ENCODE assay signal across 16 cellular contexts in the genomic region with DNA sequence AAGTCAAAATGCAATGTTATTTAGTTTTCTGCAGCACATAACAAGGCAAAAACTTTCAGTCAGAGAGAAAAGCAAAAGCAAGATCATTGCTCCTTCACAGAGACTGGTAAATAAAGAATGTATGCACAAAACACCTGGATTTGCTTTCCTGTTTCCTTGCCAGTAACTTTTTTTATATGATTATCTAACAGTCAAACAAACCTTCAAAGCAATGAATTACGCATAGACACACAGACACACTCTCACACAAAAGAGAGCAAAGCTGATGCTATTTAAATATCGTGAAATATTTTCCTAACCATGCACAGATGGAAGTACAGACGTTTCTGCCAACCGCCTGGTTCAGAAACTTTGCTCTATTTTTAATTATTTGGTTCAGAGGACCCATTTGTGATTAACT. TPM values are rescaled to one million over a fixed set of nuclear protein-coding genes. Genes with fewer than 3 reads are reported as not detected.
A peak's percentile ranks its signal among the peaks of the same experiment; 100 is the strongest.
DNase-seq lines count a peak whose midpoint lies in the region; ATAC-seq, FAIRE-seq and TF ChIP-seq lines count a peak whose summit lies in the region.
"Had no signal": no experiment of that assay in that cellular context is flagged by ENCODE, and none has a peak within 500 bp of the region (broad histone marks: within the 10 kb centered on the region; RNA-seq: fewer than 3 reads in every experiment).

No MANE protein-coding gene starts in this region.

- H3K27me3 ChIP-seq in IMR-90 (ENCODE audit: control insufficient read depth, insufficient read depth, low read length), result no peaks in the 10 kb centered on the region
- no peaks in the 10 kb centered on the region for H3K27me3 ChIP-seq in SK-N-SH (ENCODE audit: insufficient read depth)
- no peaks in the 10 kb centered on the region for H3K27me3 ChIP-seq in keratinocyte (ENCODE audit: control insufficient read depth, extremely low read depth, insufficient read depth, low read length)
- H3K27me3 ChIP-seq in smooth muscle cell (ENCODE audit: low read depth), result no peaks in the 10 kb centered on the region

- no peak overlapping the region for H2AK9ac ChIP-seq in IMR-90 (replicated peaks; ENCODE audit: low read depth, low read length, poor library complexity)

- peaks cover 10% of the 10 kb centered on the region for H3K36me3 ChIP-seq in IMR-90 (ENCODE audit: control insufficient read depth, insufficient read depth, low read length)
- H3K36me3 ChIP-seq in SK-N-SH (replicated peaks in 1 of 2; ENCODE audit: control insufficient read depth in 1 of 2, insufficient read depth in 2 of 2, low read length in 1 of 2), result peaks cover 0 to 42% of the 10 kb centered on the region in 2 experiments
- no peaks in the 10 kb centered on the region for H3K36me3 ChIP-seq in keratinocyte (ENCODE audit: control insufficient read depth in 2 of 2, extremely low read depth in 1 of 2, insufficient read depth in 2 of 2, low read length in 2 of 2)
- no peaks in the 10 kb centered on the region for H3K36me3 ChIP-seq in smooth muscle cell (ENCODE audit: low read depth)

- no peaks in the 10 kb centered on the region for H3K9me2 ChIP-seq in SK-N-SH

- no peak for TF ChIP-seq EP300 in SK-N-SH (IDR thresholded peaks at IDR 0.05; ENCODE audit: borderline replicate concordance in 1 of 2, low read depth in 1 of 2, low read length in 1 of 2)

- no peak overlapping the region for H2BK15ac ChIP-seq in IMR-90 (ENCODE audit: low read depth, low read length)

- dilution Hi-C loops in IMR-90 (cut with HindIII; ENCODE audit: low sequenced_read_pairs, unreplicated experiment) (no loop called here), keratinocyte (cut with MboI; ENCODE audit: extremely low pct_ligation_motif_present, low sequenced_read_pairs) (no loop called here)

- no peak for DNase-seq in IMR-90
- no peak for DNase-seq in SK-N-SH
- DNase-seq in keratinocyte (ENCODE audit: low read depth, low spot score), result no peak
- no peak for DNase-seq in smooth muscle cell (lab: John Stamatoyannopoulos, UW; ENCODE audit: unreplicated experiment)
- no peak for DNase-seq in NCI-H82 treated with DMSO at 0.1 percent for 48 hours (lab: John Stamatoyannopoulos, UW; ENCODE audit: unreplicated experiment)
- DNase-seq in dedifferentiated amniotic fluid mesenchymal stem cell (ENCODE audit: extremely low spot score), result no peak
- DNase-seq in stimulated activated CD4-positive, alpha-beta T cell treated with anti-CD3 and anti-CD28 coated beads, Interleukin-12 subunit alpha, Interleukin-12 subunit beta, amount 100 ng/mL, for 4 hours, result no peak
- DNase-seq: activated CD4-positive, alpha-beta memory T cell treated with anti-CD3 and anti-CD28 coated beads for 36 hours; activated gamma-delta T cell treated with Interleukin-2 at 50 U/mL for 16 hours; Caco-2; KBM-7; NCI-H146; NCI-H510A; retina; substantia nigra had no signal

- peak overlapping the region; percentile 35 for H2BK5ac ChIP-seq in IMR-90 (ENCODE audit: low read depth, low read length, poor library complexity, severe bottlenecking)

- H3K9me1 ChIP-seq in IMR-90 (ENCODE audit: insufficient read depth, low read length) (peaks cover 10% of the 10 kb centered on the region), keratinocyte (ENCODE audit: control insufficient read depth, extremely low read depth, insufficient read depth, low read length) (no peaks in the 10 kb centered on the region)

- H2BK120ac ChIP-seq in IMR-90 (ENCODE audit: low read depth, low read length), result no peak overlapping the region

- POLR2A ChIA-PET in IMR-90 (lab: Charles Lee; ENCODE audit: unreplicated experiment), result no interaction called here
- POLR2A ChIA-PET in SK-N-SH (lab: Yijun Ruan, JAX), result no interaction called here

- H3K9me3 ChIP-seq in IMR-90 (ENCODE audit: control insufficient read depth, insufficient read depth, low read length), result no peaks in the 10 kb centered on the region
- H3K9me3 ChIP-seq in SK-N-SH, result no peaks in the 10 kb centered on the region
- no peaks in the 10 kb centered on the region for H3K9me3 ChIP-seq in keratinocyte (ENCODE audit: control insufficient read depth, low read depth, low read length)
- no peaks in the 10 kb centered on the region for H3K9me3 ChIP-seq in smooth muscle cell (replicated peaks; ENCODE audit: low read depth)
- H3K9me3 ChIP-seq: Caco-2 had no signal

- peak overlapping the region; percentile 37; the same call in 1 of the 2 replicates for H3K4me2 ChIP-seq in IMR-90 (ENCODE audit: low read depth, low read length)
- peak overlapping the region; percentile 68 for H3K4me2 ChIP-seq in SK-N-SH
- peak overlapping the region; percentile 63 for H3K4me2 ChIP-seq in keratinocyte (ENCODE audit: control insufficient read depth, extremely low read depth, insufficient read depth, low read depth, low read length)
- H3K4me2 ChIP-seq in smooth muscle cell, result peak overlapping the region; percentile 75

- in situ Hi-C loops in IMR-90 (cut with MboI; ENCODE audit: low sequenced_read_pairs), result no loop called here

- H3K23ac ChIP-seq in IMR-90 (ENCODE audit: low read depth, low read length), result 0 out of 2 replicates have a peak overlapping the region, but pooled peaks have one; percentile 42

- H2AFZ ChIP-seq in IMR-90 (replicated peaks; ENCODE audit: low read length, poor library complexity) (no peak overlapping the region), SK-N-SH (ENCODE audit: low read depth) (no peak overlapping the region), keratinocyte (ENCODE audit: control insufficient read depth, low read length) (no peak overlapping the region), smooth muscle cell (ENCODE audit: low read depth) (no peak overlapping the region)

- no peak overlapping the region for H4K5ac ChIP-seq in IMR-90 (ENCODE audit: low read depth, low read length)

- H4K20me1 ChIP-seq in IMR-90 (ENCODE audit: insufficient read depth, low read length) (peaks cover 9% of the 10 kb centered on the region), SK-N-SH (ENCODE audit: insufficient read depth) (no peaks in the 10 kb centered on the region; the same call in 1 of the 2 replicates), keratinocyte (ENCODE audit: control insufficient read depth, extremely low read depth, insufficient read depth, low read length) (no peaks in the 10 kb centered on the region), smooth muscle cell (ENCODE audit: low read depth) (no peaks in the 10 kb centered on the region)

- peaks cover 28 to 38% of the 10 kb centered on the region in 2 experiments; a peak in 3 of 4 replicates for H3K79me1 ChIP-seq in IMR-90 (ENCODE audit: low read depth in 1 of 2, low read length in 2 of 2)

- TF ChIP-seq CTCF in IMR-90 (conservative IDR thresholded peaks at IDR 0.05; ENCODE audit: low read depth, low read length) (no peak), SK-N-SH (IDR thresholded peaks at IDR 0.05) (no peak), keratinocyte (optimal IDR thresholded peaks at IDR 0.05 in 1 of 3, IDR thresholded peaks at IDR 0.05 in 1 of 3, conservative IDR thresholded peaks at IDR 0.05 in 1 of 3; ENCODE audit: extremely low read depth in 1 of 3, insufficient read depth in 2 of 3, low read length in 3 of 3) (no peak), smooth muscle cell (IDR thresholded peaks at IDR 0.05; ENCODE audit: borderline replicate concordance, insufficient read depth, poor library complexity, severe bottlenecking) (no peak)

- H3K79me2 ChIP-seq in SK-N-SH (ENCODE audit: insufficient read depth) (peaks cover 86% of the 10 kb centered on the region), keratinocyte (ENCODE audit: control insufficient read depth, insufficient read depth, low read length) (peaks cover 2% of the 10 kb centered on the region), smooth muscle cell (ENCODE audit: low read depth) (peaks cover 70% of the 10 kb centered on the region)

- no peak overlapping the region for H3K4me3 ChIP-seq in IMR-90 (ENCODE audit: insufficient read depth, low read depth, low read length)
- peak overlapping the region in 1 of 2 experiments; percentile 24; a peak in 1 of 4 replicates for H3K4me3 ChIP-seq in SK-N-SH (ENCODE audit: low read depth in 2 of 2, low read length in 1 of 2)
- H3K4me3 ChIP-seq in keratinocyte (ENCODE audit: control insufficient read depth in 2 of 3, extremely low read depth in 1 of 3, insufficient read depth in 2 of 3, low read depth in 1 of 3, low read length in 3 of 3), result peak overlapping the region in 2 of 3 experiments; percentile 1 to 53
- no peak overlapping the region for H3K4me3 ChIP-seq in smooth muscle cell

- ATAC-seq in IMR-90 (ENCODE audit: low read depth), result no peak
- no peak for ATAC-seq in HG03025 (IDR thresholded peaks at IDR 0.05; ENCODE audit: low FRiP score, unreplicated experiment)

- no peak overlapping the region for H3K14ac ChIP-seq in IMR-90 (replicated peaks; ENCODE audit: low read depth, low read length)

- no peak overlapping the region for H3K4ac ChIP-seq in IMR-90 (ENCODE audit: low read depth, low read length)

- CTCF ChIA-PET in IMR-90 (lab: Yijun Ruan, JAX) (no interaction called here), SK-N-SH (lab: Yijun Ruan, JAX) (no interaction called here)

- no CpG with 5 or more reads among the region's 4 CpGs for WGBS in IMR-90 (ENCODE audit: extremely low coverage in 2 of 2, insufficient read length in 1 of 2), 2 experiments
- WGBS in SK-N-SH (ENCODE audit: low lambda C conversion rate), result 58% methylated on average over 4 of the region's 4 CpGs
- 79% methylated on average over 4 of the region's 4 CpGs for WGBS in smooth muscle cell (ENCODE audit: low lambda C conversion rate)

- H4K91ac ChIP-seq in IMR-90 (ENCODE audit: insufficient read depth, low read depth, low read length), result no peak overlapping the region

- no peak overlapping the region for H2BK20ac ChIP-seq in IMR-90 (ENCODE audit: low read depth, low read length)

- no peak for TF ChIP-seq RAD21 in IMR-90 (IDR thresholded peaks at IDR 0.05; ENCODE audit: low read length)
- no peak for TF ChIP-seq RAD21 in SK-N-SH (IDR thresholded peaks at IDR 0.05; ENCODE audit: low read length)

- no peak overlapping the region for H3K18ac ChIP-seq in IMR-90 (ENCODE audit: low read depth, low read length)

- H3K9ac ChIP-seq in IMR-90 (ENCODE audit: low read depth, low read length), result no peak overlapping the region; the same call in 1 of the 2 replicates
- H3K9ac ChIP-seq in SK-N-SH, result peak overlapping the region; percentile 48; the same call in 1 of the 2 replicates
- peak overlapping the region; percentile 8 for H3K9ac ChIP-seq in keratinocyte (ENCODE audit: control insufficient read depth, extremely low read depth, insufficient read depth, low read length)
- peak overlapping the region; percentile 51 for H3K9ac ChIP-seq in smooth muscle cell (ENCODE audit: low read depth)

- no peak overlapping the region for H4K8ac ChIP-seq in IMR-90 (ENCODE audit: low read depth in 2 of 2, low read length in 2 of 2)

- intact Hi-C loops in IMR-90 (cut with micrococcal nuclease), result loop anchor here (1.0 kb wide), 1 partner anchor 8 kb away; no protein-coding TSS in a partner anchor

- H3F3A ChIP-seq in SK-N-SH (replicated peaks; ENCODE audit: insufficient read depth) (peaks cover 60% of the 10 kb centered on the region), smooth muscle cell (ENCODE audit: low read depth) (peaks cover 30% of the 10 kb centered on the region)

- no peak overlapping the region for H3K56ac ChIP-seq in IMR-90 (ENCODE audit: extremely low read depth, insufficient read depth, low read length)

- H3K27ac ChIP-seq in IMR-90 (ENCODE audit: insufficient read depth, low read length), result no peak overlapping the region
- H3K27ac ChIP-seq in SK-N-SH (ENCODE audit: low read depth in 2 of 2, low read length in 1 of 2), result peak overlapping the region; percentile 67 to 94; a peak in 3 of 4 replicates
- peak overlapping the region; percentile 45 for H3K27ac ChIP-seq in keratinocyte (ENCODE audit: control insufficient read depth, insufficient read depth, low read length)
- H3K27ac ChIP-seq in smooth muscle cell (ENCODE audit: low read depth), result peak overlapping the region; percentile 99

- H3K4me1 ChIP-seq in IMR-90 (ENCODE audit: control insufficient read depth, insufficient read depth, low read length) (peaks cover 12% of the 10 kb centered on the region), SK-N-SH (ENCODE audit: control insufficient read depth in 1 of 2, insufficient read depth in 2 of 2, low read depth in 1 of 2, low read length in 1 of 2) (peaks cover 0 to 47% of the 10 kb centered on the region in 2 experiments), keratinocyte (ENCODE audit: control insufficient read depth, extremely low read depth, insufficient read depth, low read length) (peaks cover 55% of the 10 kb centered on the region), smooth muscle cell (ENCODE audit: low read depth) (peaks cover 47% of the 10 kb centered on the region)

- H2AK5ac ChIP-seq in IMR-90 (ENCODE audit: low read depth, low read length), result no peak overlapping the region

- no TSS peak for BruUV-seq in IMR-90 (replicated peaks; lab: Mats Ljungman, UMichigan)

- FAIRE-seq in keratinocyte (lab: Jason Lieb, UNC), result no peak

- no peak for TF ChIP-seq POLR2A in IMR-90 (IDR thresholded peaks at IDR 0.05; ENCODE audit: low read depth, low read length)

RNA-seq across cellular contexts. Expression of a gene that starts 24.4 kb away (rescaled TPM):
- total RNA-seq in IMR-90 (2012; rRNA removed), result 11.1 and 13.9 TPM in 2 replicates
- polyA plus RNA-seq in IMR-90 (2012; rRNA removed), result 7.3 and 9.7 TPM in 2 replicates
- polyA plus RNA-seq in IMR-90 (2012; cell fraction: cytosol; rRNA removed), result 3.4 and 8.9 TPM in 2 replicates
- 20.5 and 29.3 TPM in 2 replicates for polyA plus RNA-seq in IMR-90 (2012; cell fraction: nucleus; rRNA removed; ENCODE audit: low replicate concordance)
- 7.9 and 8.1 TPM in 2 replicates for polyA plus RNA-seq in SK-N-SH (2012; rRNA removed)
- polyA plus RNA-seq in SK-N-SH (2012; cell fraction: cytosol; rRNA removed), result 5.4 and 5.9 TPM in 2 replicates
- 15.5 and 24.6 TPM in 2 replicates for polyA plus RNA-seq in SK-N-SH (2012; cell fraction: nucleus; rRNA removed)
- 9.4 to 9.7 TPM (median 9.4 TPM) in 3 replicates for polyA plus RNA-seq in keratinocyte
- 6.3 TPM for polyA plus RNA-seq in keratinocyte (2011; ENCODE audit: low read depth)
- polyA plus RNA-seq in keratinocyte (2011; cell fraction: cytosol; rRNA removed), result 7.3 and 7.5 TPM in 2 replicates
- polyA plus RNA-seq in keratinocyte (2011; cell fraction: nucleus; rRNA removed), result 19.2 and 21.1 TPM in 2 replicates
- polyA plus RNA-seq in keratinocyte (2012; ENCODE audit: low replicate concordance), result 8.8 and 11.5 TPM in 2 replicates
- 13.2 to 34.1 TPM (median 23.4 TPM) in 3 replicates for polyA minus RNA-seq in keratinocyte
- polyA minus RNA-seq in keratinocyte (2011; cell fraction: cytosol; rRNA and poly(A)+ RNA removed), result 8.1 TPM
- 31.4 and 46.3 TPM in 2 replicates for polyA minus RNA-seq in keratinocyte (2011; cell fraction: nucleus; rRNA and poly(A)+ RNA removed)
- 40.6 and 45.8 TPM in 2 replicates for total RNA-seq in smooth muscle cell
- polyA plus RNA-seq in smooth muscle cell, result 17.9 and 22.8 TPM in 2 replicates

Comparison
In these comparisons a context has a peak if more than half of its experiments do, and no peak if none do; other contexts are left out.
1. H3K4me3 ChIP-seq: peak in keratinocyte (2 of 3); none in IMR-90 (single experiment) and smooth muscle cell (single experiment).
2. Peak in every context shown above with its lines, with median percentiles within 50 percentile points of each other: H3K4me2 ChIP-seq.